9 cellular contexts compared by ENCODE assay signal in genomic region chr20:32672982-32673727, GRCh38. TPM values are rescaled to one million over a fixed set of nuclear protein-coding genes. Genes with fewer than 3 reads are reported as not detected.
DNase-seq lines count a peak whose midpoint lies in the region; ATAC-seq and TF ChIP-seq lines count a peak whose summit lies in the region.
"Had no signal": no experiment of that assay in that cellular context is flagged by ENCODE, and none has a peak within 500 bp of the region (broad histone marks: within the 10 kb centered on the region; RNA-seq: fewer than 3 reads in every experiment).

No MANE protein-coding gene starts in this region.

- in situ Hi-C loops in HAP-1 (cut with MboI; ENCODE audit: low sequenced_read_pairs), result no loop called here

- H3K36me3 ChIP-seq in SK-N-MC (ENCODE audit: insufficient read depth, low read length) (no peaks in the 10 kb centered on the region), heart right ventricle (no peaks in the 10 kb centered on the region), tibial nerve (no peaks in the 10 kb centered on the region), HAP-1 (replicated peaks) (no peaks in the 10 kb centered on the region)

- no peak for TF ChIP-seq POLR2A in tibial nerve (IDR thresholded peaks at IDR 0.05)

- TF ChIP-seq EP300 in tibial nerve (IDR thresholded peaks at IDR 0.05), result no peak

- 68 to 73% methylated on average over 18 of the region's 18 CpGs for WGBS in heart right ventricle, 2 donors
- WGBS in tibial nerve, 2 donors, result 65 to 67% methylated on average over 18 of the region's 18 CpGs

- intact Hi-C loops in heart right ventricle (cut with DNase I), result loop anchor here in 3 of 10 donors (2.0 to 10.0 kb wide), 3 partner anchors 89 to 422 kb away; partner anchors contain the start of gene DNMT3B (in 1 of the 3)

- TF ChIP-seq CTCF in heart right ventricle (IDR thresholded peaks at IDR 0.05) (no peak), tibial nerve (IDR thresholded peaks at IDR 0.05) (no peak)

- DNase-seq in SK-N-MC (ENCODE audit: low read depth, low spot score) (no peak), heart right ventricle (no peak), NCI-H1417 treated with DMSO at 0.1 percent for 48 hours (lab: John Stamatoyannopoulos, UW) (no peak), NCI-H2227 treated with DMSO at 0.1 percent for 48 hours (lab: John Stamatoyannopoulos, UW) (no peak), tibial nerve (ENCODE audit: low spot score in 2 of 2) (no peak), HAP-1 (ENCODE audit: low spot score in 2 of 2) (no peak)

- no peaks in the 10 kb centered on the region for H3K27me3 ChIP-seq in heart right ventricle
- H3K27me3 ChIP-seq in tibial nerve, result no peaks in the 10 kb centered on the region
- H3K27me3 ChIP-seq in HAP-1 (ENCODE audit: low read depth), result no peaks in the 10 kb centered on the region

- ATAC-seq in GM18909 (IDR thresholded peaks at IDR 0.05; ENCODE audit: poor library complexity, unreplicated experiment), result peak; percentile 61
- ATAC-seq in HG02798 (IDR thresholded peaks at IDR 0.05; ENCODE audit: poor library complexity, unreplicated experiment), result peak; percentile 53
- ATAC-seq in heart right ventricle, result peak in 6 of 8 donors; percentile 24 to 47 (median 36)

- H3K4me1 ChIP-seq in heart right ventricle, result peaks cover 0 to 31% (median 0%) of the 10 kb centered on the region in 9 donors
- H3K4me1 ChIP-seq in tibial nerve, result peaks cover 0 to 12% (median 3%) of the 10 kb centered on the region in 4 donors
- H3K4me1 ChIP-seq in HAP-1, result no peaks in the 10 kb centered on the region

- no peak overlapping the region for H3K4me3 ChIP-seq in SK-N-MC
- H3K4me3 ChIP-seq in heart right ventricle, result peak overlapping the region in 1 of 10 donors; percentile 23
- H3K4me3 ChIP-seq in tibial nerve, result no peak overlapping the region
- no peak overlapping the region for H3K4me3 ChIP-seq in HAP-1

- no peak overlapping the region for H3K27ac ChIP-seq in SK-N-MC
- peak overlapping the region in 1 of 10 donors; percentile 47 for H3K27ac ChIP-seq in heart right ventricle
- H3K27ac ChIP-seq in tibial nerve, result peak overlapping the region in 1 of 4 donors; percentile 2

- H3K9ac ChIP-seq in SK-N-MC (ENCODE audit: insufficient read length), result peak overlapping the region; percentile 37

- H3K9me3 ChIP-seq in SK-N-MC (ENCODE audit: low read depth, low read length), result no peaks in the 10 kb centered on the region
- no peaks in the 10 kb centered on the region for H3K9me3 ChIP-seq in heart right ventricle
- H3K9me3 ChIP-seq in tibial nerve, result no peaks in the 10 kb centered on the region
- no peaks in the 10 kb centered on the region for H3K9me3 ChIP-seq in HAP-1

RNA-seq across cellular contexts. Expression of gene C20orf203, which starts 0.6 kb away (rescaled TPM):
- under 1 TPM in 1 of 10 donors, not detected in 9; 0.04 TPM for total RNA-seq in heart right ventricle
- polyA plus RNA-seq in heart right ventricle, result under 1 TPM in 1 of 2 donors, not detected in 1; 0.07 TPM
- under 1 TPM in 3 of 4 donors, not detected in 1; 0.44 to 0.60 (median 0.59) TPM for total RNA-seq in tibial nerve
- total RNA-seq: T-helper 1 cell treated with Interleukin-12 subunit alpha and Interleukin-12 subunit beta and Interleukin-4 antibody, amounts not matched to agents 30 ng/mL and 1 ng/mL, for 36 hours had no signal
